In the genomic region with DNA sequence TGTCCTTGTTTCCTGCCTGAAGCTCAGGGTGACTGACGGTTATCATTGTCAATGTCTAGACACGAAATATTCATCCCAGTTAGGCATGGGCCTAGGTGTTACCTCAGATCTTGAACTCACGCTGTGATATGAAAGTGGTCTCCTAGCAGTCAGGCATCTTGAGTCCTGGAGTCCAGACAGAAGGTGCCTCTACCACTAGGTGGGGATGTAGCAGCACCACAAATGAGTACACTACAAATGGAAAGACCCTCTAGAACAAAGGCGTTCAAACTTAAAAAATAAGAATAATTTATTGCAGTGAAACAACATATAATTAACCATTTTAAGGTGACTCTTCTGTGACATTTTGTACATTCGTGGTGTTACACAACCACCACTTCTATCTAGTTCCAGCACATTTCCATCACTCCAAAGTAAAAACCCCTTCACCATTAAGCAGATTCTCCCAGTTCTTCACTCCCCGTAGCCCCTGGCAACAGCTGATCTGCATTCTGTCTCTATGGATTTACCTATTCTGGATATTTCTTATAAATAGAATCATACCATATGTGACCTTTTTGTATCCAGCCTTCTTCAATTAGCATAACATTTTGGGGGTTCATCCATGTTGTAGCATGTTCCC, we compare ENCODE assay signal across 1 cellular context.
TF ChIP-seq lines count a peak whose summit lies in the region.

No MANE protein-coding gene starts in this region.

TF ChIP-seq in GM12878, 131 proteins besides CTCF, POLR2A, EP300 and RAD21 (continued from another document):
- TF ChIP-seq, protein P1, sequence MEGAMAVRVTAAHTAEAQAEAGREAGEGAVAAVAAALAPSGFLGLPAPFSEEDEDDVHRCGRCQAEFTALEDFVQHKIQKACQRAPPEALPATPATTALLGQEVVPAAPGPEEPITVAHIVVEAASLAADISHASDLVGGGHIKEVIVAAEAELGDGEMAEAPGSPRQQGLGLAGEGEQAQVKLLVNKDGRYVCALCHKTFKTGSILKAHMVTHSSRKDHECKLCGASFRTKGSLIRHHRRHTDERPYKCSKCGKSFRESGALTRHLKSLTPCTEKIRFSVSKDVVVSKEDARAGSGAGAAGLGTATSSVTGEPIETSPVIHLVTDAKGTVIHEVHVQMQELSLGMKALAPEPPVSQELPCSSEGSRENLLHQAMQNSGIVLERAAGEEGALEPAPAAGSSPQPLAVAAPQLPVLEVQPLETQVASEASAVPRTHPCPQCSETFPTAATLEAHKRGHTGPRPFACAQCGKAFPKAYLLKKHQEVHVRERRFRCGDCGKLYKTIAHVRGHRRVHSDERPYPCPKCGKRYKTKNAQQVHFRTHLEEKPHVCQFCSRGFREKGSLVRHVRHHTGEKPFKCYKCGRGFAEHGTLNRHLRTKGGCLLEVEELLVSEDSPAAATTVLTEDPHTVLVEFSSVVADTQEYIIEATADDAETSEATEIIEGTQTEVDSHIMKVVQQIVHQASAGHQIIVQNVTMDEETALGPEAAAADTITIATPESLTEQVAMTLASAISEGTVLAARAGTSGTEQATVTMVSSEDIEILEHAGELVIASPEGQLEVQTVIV (IDR thresholded peaks at IDR 0.05; ENCODE audit: borderline replicate concordance, partially characterized antibody) = no peak
- TF ChIP-seq, protein P2, sequence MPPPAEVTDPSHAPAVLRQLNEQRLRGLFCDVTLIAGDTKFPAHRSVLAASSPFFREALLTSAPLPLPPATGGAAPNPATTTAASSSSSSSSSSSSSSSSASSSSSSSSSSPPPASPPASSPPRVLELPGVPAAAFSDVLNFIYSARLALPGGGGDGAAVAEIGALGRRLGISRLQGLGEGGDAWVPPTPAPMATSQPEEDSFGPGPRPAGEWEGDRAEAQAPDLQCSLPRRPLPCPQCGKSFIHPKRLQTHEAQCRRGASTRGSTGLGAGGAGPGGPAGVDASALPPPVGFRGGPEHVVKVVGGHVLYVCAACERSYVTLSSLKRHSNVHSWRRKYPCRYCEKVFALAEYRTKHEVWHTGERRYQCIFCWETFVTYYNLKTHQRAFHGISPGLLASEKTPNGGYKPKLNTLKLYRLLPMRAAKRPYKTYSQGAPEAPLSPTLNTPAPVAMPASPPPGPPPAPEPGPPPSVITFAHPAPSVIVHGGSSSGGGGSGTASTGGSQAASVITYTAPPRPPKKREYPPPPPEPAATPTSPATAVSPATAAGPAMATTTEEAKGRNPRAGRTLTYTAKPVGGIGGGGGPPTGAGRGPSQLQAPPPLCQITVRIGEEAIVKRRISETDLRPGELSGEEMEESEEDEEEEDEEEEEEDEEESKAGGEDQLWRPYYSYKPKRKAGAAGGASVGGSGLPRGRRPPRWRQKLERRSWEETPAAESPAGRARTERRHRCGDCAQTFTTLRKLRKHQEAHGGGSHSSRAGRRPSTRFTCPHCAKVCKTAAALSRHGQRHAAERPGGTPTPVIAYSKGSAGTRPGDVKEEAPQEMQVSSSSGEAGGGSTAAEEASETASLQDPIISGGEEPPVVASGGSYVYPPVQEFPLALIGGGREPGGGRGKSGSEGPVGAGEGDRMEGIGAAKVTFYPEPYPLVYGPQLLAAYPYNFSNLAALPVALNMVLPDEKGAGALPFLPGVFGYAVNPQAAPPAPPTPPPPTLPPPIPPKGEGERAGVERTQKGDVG (CRISPR knock-in tag; IDR thresholded peaks at IDR 0.05) = no peak
- no peak for TF ChIP-seq HDGF (IDR thresholded peaks at IDR 0.05)
- no peak for TF ChIP-seq MXI1 (IDR thresholded peaks at IDR 0.05; ENCODE audit: low read depth, low read length)
- TF ChIP-seq GABPA (IDR thresholded peaks at IDR 0.05; ENCODE audit: low read depth) = no peak
- no peak for TF ChIP-seq SP1 (IDR thresholded peaks at IDR 0.05; ENCODE audit: low read depth, low read length)
- TF ChIP-seq CHD1 (IDR thresholded peaks at IDR 0.05; ENCODE audit: low read depth, low read length) = no peak
- TF ChIP-seq SMC3 (IDR thresholded peaks at IDR 0.05; ENCODE audit: borderline replicate concordance, low read length) = peak; percentile 57; the same call in 1 of the 2 replicates
- TF ChIP-seq SUPT20H (IDR thresholded peaks at IDR 0.05; ENCODE audit: borderline replicate concordance, control insufficient read depth, low read depth, low read length) = no peak
- TF ChIP-seq ZNF24 (IDR thresholded peaks at IDR 0.05) = no peak
- no peak for TF ChIP-seq ZZZ3 (IDR thresholded peaks at IDR 0.05; ENCODE audit: control insufficient read depth, insufficient read length, low read depth)
- TF ChIP-seq KAT2A (conservative IDR thresholded peaks at IDR 0.05; ENCODE audit: control insufficient read depth, low read depth, low read length) = no peak
- TF ChIP-seq, protein P3, sequence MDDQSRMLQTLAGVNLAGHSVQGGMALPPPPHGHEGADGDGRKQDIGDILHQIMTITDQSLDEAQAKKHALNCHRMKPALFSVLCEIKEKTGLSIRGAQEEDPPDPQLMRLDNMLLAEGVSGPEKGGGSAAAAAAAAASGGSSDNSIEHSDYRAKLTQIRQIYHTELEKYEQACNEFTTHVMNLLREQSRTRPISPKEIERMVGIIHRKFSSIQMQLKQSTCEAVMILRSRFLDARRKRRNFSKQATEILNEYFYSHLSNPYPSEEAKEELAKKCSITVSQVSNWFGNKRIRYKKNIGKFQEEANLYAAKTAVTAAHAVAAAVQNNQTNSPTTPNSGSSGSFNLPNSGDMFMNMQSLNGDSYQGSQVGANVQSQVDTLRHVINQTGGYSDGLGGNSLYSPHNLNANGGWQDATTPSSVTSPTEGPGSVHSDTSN (IDR thresholded peaks at IDR 0.05; ENCODE audit: insufficient replicate concordance, low read depth, low read length) = no peak
- no peak for TF ChIP-seq PML (IDR thresholded peaks at IDR 0.05; ENCODE audit: low read length)
- no peak for TF ChIP-seq SUZ12 (IDR thresholded peaks at IDR 0.05; ENCODE audit: unreplicated experiment)
- TF ChIP-seq TARDBP (IDR thresholded peaks at IDR 0.05; ENCODE audit: borderline replicate concordance) = no peak
- TF ChIP-seq RUNX3 (IDR thresholded peaks at IDR 0.05; ENCODE audit: low read length) = 0 out of 2 replicates have a peak, but pooled peaks have one; percentile 9
- TF ChIP-seq TCF7 (IDR thresholded peaks at IDR 0.05; ENCODE audit: borderline replicate concordance) = no peak
